ENCODE assay signal across 1 cellular context in the genomic region with DNA sequence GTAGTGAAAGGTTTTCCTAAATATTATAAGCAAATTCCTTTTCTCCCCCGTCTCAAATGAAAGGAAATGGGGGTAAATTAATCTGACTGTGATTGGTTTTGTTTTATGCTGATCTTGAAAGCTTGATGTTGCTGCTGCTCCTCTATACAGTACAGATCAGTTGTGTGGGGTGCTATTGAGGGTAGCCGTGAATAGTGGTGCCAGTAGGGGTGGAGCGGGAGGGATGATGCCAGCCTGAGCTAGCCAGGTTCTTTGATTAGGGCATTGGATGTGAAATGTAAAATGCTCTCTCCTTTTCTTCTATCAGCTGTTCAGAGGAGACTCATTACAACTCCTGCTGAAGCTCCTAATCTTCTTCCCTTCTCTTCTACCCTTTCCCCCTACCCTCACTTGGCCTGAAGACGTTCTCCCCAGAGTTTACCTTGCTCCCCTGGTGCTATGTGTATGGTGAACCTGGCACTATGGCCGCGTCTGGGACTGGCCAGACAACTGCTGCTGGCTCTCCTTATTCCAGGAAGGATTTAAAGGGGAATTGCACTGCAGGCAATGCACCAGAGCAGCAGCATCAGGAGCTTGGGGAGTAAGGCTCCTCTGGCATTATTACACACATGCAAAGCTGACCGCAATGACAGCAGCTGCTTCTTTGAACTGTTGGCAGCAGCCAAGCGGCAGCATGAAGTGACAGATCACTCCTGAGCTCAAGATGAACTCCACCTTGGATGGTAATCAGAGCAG.
TF ChIP-seq lines count a peak whose summit lies in the region.

No MANE protein-coding gene starts in this region.

TF ChIP-seq in IMR-90, 13 proteins besides CTCF, POLR2A, EP300 and RAD21 (continued from another document):
- TF ChIP-seq USF2 (IDR thresholded peaks at IDR 0.05; ENCODE audit: low read depth, low read length) (no peak), RCOR1 (IDR thresholded peaks at IDR 0.05; ENCODE audit: insufficient replicate concordance, low read length) (no peak)
